In genomic region chr2:55902429-55902828, GRCh38 we compare ENCODE assay signal across 1 cellular context.
A peak's percentile ranks its signal among the peaks of the same experiment; 100 is the strongest.
TF ChIP-seq lines count a peak whose summit lies in the region.

No MANE protein-coding gene starts in this region.

TF ChIP-seq in H1, 55 proteins besides CTCF, POLR2A, EP300 and RAD21:
- no peak for TF ChIP-seq CTBP2 (IDR thresholded peaks at IDR 0.05; ENCODE audit: borderline replicate concordance, insufficient read depth, insufficient read length, low read length)
- TF ChIP-seq HDAC6 (IDR thresholded peaks at IDR 0.05; ENCODE audit: low read depth, low read length), result no peak
- peak; percentile 91 for TF ChIP-seq CHD7 (IDR thresholded peaks at IDR 0.05; ENCODE audit: insufficient replicate concordance, low read length)
- no peak for TF ChIP-seq TCF12 (IDR thresholded peaks at IDR 0.05; ENCODE audit: low read depth, low read length)
